10 cellular contexts compared by ENCODE assay signal in genomic region chrX:155251391-155251790, GRCh38. TPM values are rescaled to one million over a fixed set of nuclear protein-coding genes. Genes with fewer than 3 reads are reported as not detected.
"Had no signal": no experiment of that assay in that cellular context is flagged by ENCODE, and none has a peak within 500 bp of the region (broad histone marks: within the 10 kb centered on the region; RNA-seq: fewer than 3 reads in every experiment).

No MANE protein-coding gene starts in this region.

- H3K4me1 Mint-ChIP-seq: IgD-negative memory B cell had no signal

- H3K27ac Mint-ChIP-seq: IgD-negative memory B cell had no signal

- H3K4me3 ChIP-seq: K562 had no signal

- H3K4me2 ChIP-seq: KMS-11 had no signal

- ATAC-seq: HepG2, K562 had no signal

- H3K4me3 Mint-ChIP-seq: IgD-negative memory B cell had no signal

- H3K9ac ChIP-seq: KMS-11 had no signal

- H3K27ac ChIP-seq: HL-60, KMS-11 had no signal

- DNase-seq: IMR-90, KBM-7, KG1 had no signal

- FAIRE-seq: HepG2, HTR-8/SVneo, K562 had no signal

- H3K27me3 Mint-ChIP-seq: IgD-negative memory B cell had no signal

RNA-seq across cellular contexts. Expression of gene RAB39B, which starts 12.9 kb away (rescaled TPM):
- total RNA-seq: HT-29 had no signal
